In the genomic region with DNA sequence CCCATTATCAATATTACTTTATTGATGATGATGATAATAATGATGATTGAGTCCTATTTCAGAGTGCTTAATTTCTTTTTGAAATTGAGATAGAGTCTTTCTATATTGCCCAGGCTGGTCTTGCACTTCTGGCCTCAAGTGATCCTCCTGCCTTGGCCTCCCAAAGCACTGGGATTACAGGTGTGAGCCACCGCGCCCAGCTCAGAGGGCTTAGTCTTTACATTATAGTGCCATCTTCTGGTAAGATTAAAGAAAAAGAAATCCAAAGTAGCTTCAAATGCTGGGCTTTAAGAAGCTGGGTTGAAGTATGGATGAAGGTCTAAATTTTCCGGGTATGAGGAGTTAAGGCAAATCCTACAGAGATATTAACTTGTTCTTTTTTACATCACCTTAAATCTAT, we compare ENCODE assay signal across 9 cellular contexts. TPM values are rescaled to one million over a fixed set of nuclear protein-coding genes. Genes with fewer than 3 reads are reported as not detected.
DNase-seq lines count a peak whose midpoint lies in the region; ATAC-seq and TF ChIP-seq lines count a peak whose summit lies in the region.
"Had no signal": no experiment of that assay in that cellular context is flagged by ENCODE, and none has a peak within 500 bp of the region (broad histone marks: within the 10 kb centered on the region; RNA-seq: fewer than 3 reads in every experiment).

No MANE protein-coding gene starts in this region.

- TF ChIP-seq CTCF in foreskin fibroblast (IDR thresholded peaks at IDR 0.05; ENCODE audit: low read depth, low read length) (peak; percentile 10), nephron progenitor cell (IDR thresholded peaks at IDR 0.05) (no peak)

- H3K9me3 Mint-ChIP-seq in IgD-negative memory B cell (no peaks in the 10 kb centered on the region), nephron progenitor cell (peaks cover 4% of the 10 kb centered on the region)

- ATAC-seq in GM18867 (IDR thresholded peaks at IDR 0.05; ENCODE audit: unreplicated experiment) (no peak), HG03039 (IDR thresholded peaks at IDR 0.05; ENCODE audit: unreplicated experiment) (no peak)

- H3K4me1 Mint-ChIP-seq in IgD-negative memory B cell (peaks cover 15 to 34% (median 18%) of the 10 kb centered on the region in 3 donors), nephron progenitor cell (peaks cover 11% of the 10 kb centered on the region)

- H3K4me3 Mint-ChIP-seq in IgD-negative memory B cell, result peak overlapping the region in 1 of 4 donors; percentile 60
- H3K4me3 Mint-ChIP-seq in nephron progenitor cell, result no peak overlapping the region

- no peak overlapping the region for H3K4me3 ChIP-seq in foreskin fibroblast (ENCODE audit: low read depth in 1 of 2, low read length in 2 of 2)
- H3K4me3 ChIP-seq: upper lobe of left lung had no signal

- DNase-seq in DMS 273 (lab: John Stamatoyannopoulos, UW; ENCODE audit: unreplicated experiment), result peak; percentile 55
- peak; percentile 10 for DNase-seq in T-helper 9 cell
- DNase-seq in foreskin fibroblast, result peak; percentile 1 to 37
- no peak for DNase-seq in nephron progenitor cell
- DNase-seq in GM19238 (ENCODE audit: insufficient read length, low spot score), result no peak

- H3K36me3 Mint-ChIP-seq in IgD-negative memory B cell, result no peaks in the 10 kb centered on the region
- H3K36me3 Mint-ChIP-seq in nephron progenitor cell (ENCODE audit: low read depth), result no peaks in the 10 kb centered on the region

- H3K27ac Mint-ChIP-seq in IgD-negative memory B cell (peak overlapping the region in 2 of 3 donors; percentile 32 to 67), nephron progenitor cell (no peak overlapping the region)

- no peaks in the 10 kb centered on the region for H3K27me3 Mint-ChIP-seq in IgD-negative memory B cell
- H3K27me3 Mint-ChIP-seq in nephron progenitor cell (ENCODE audit: low read depth, poor library complexity), result peaks cover 53% of the 10 kb centered on the region

RNA-seq across cellular contexts. Expression of a gene that starts 3.4 kb away (rescaled TPM):
- 6.2 TPM for polyA plus RNA-seq in IgD-negative memory B cell

RNA-seq across cellular contexts. Expression of a gene that starts 11.8 kb away (rescaled TPM):
- not detected for polyA plus RNA-seq in IgD-negative memory B cell

Comparison
In these comparisons a context has a peak if more than half of its experiments do, and no peak if none do; other contexts are left out.
1. DNase-seq: peak in DMS 273 (single experiment), T-helper 9 cell (single experiment) and foreskin fibroblast (2 of 2); none in nephron progenitor cell (single experiment) and GM19238 (single experiment).